20 cellular contexts compared by ENCODE assay signal in genomic region chr13:20624213-20624612, GRCh38. TPM values are rescaled to one million over a fixed set of nuclear protein-coding genes. Genes with fewer than 3 reads are reported as not detected.
DNase-seq lines count a peak whose midpoint lies in the region; ATAC-seq and TF ChIP-seq lines count a peak whose summit lies in the region.
"Had no signal": no experiment of that assay in that cellular context is flagged by ENCODE, and none has a peak within 500 bp of the region (broad histone marks: within the 10 kb centered on the region; RNA-seq: fewer than 3 reads in every experiment).

No MANE protein-coding gene starts in this region.

- H3K27ac ChIP-seq in brain microvascular endothelial cell (no peak overlapping the region), substantia nigra (ENCODE audit: low read depth, low read length, poor library complexity, severe bottlenecking) (no peak overlapping the region)
- H3K27ac ChIP-seq: GM23248 had no signal

- in situ Hi-C loops in brain microvascular endothelial cell (cut with HindIII; ENCODE audit: low pct_ligation_motif_present, low sequenced_read_pairs): no loop called here

- no peak overlapping the region for H3K4me3 ChIP-seq in AG10803 (ENCODE audit: low read length)
- no peak overlapping the region for H3K4me3 ChIP-seq in H7 (ENCODE audit: insufficient read depth, low read depth, low read length)
- no peak overlapping the region for H3K4me3 ChIP-seq in brain microvascular endothelial cell (ENCODE audit: low read depth, low read length)
- H3K4me3 ChIP-seq: GM12878, GM23248, HAP-1 had no signal

- H3K27me3 ChIP-seq in H7 (ENCODE audit: control insufficient read depth, insufficient read depth, low read length): no peaks in the 10 kb centered on the region
- no peaks in the 10 kb centered on the region for H3K27me3 ChIP-seq in brain microvascular endothelial cell (replicated peaks)
- H3K27me3 ChIP-seq: BE2C had no signal

- TF ChIP-seq CTCF in AG10803 (conservative IDR thresholded peaks at IDR 0.05; ENCODE audit: low read length) (0 out of 2 replicates have a peak, but pooled peaks have one; percentile 5), brain microvascular endothelial cell (IDR thresholded peaks at IDR 0.05; ENCODE audit: low read depth, low read length, missing control alignments) (peak; percentile 2)

- ATAC-seq in GM18868 (IDR thresholded peaks at IDR 0.05; ENCODE audit: unreplicated experiment): no peak
- no peak for ATAC-seq in GM21576 (IDR thresholded peaks at IDR 0.05; ENCODE audit: unreplicated experiment)
- ATAC-seq: GM12878 had no signal

- DNase-seq in AG10803 (ENCODE audit: low read depth): no peak
- peak; percentile 9 for DNase-seq in H7
- no peak for DNase-seq in brain microvascular endothelial cell
- DNase-seq in iPS DF 19.7 (ENCODE audit: low read depth, low spot score): peak; percentile 5
- no peak for DNase-seq in AG08395 (ENCODE audit: low spot score)
- DNase-seq in substantia nigra (lab: John Stamatoyannopoulos, UW): no peak
- DNase-seq: 8988T; BE2C; C1 segment of cervical spinal cord; CD4-positive, CD25-positive, alpha-beta regulatory T cell; CD8-positive, alpha-beta memory T cell; COR-L47; DMS79 treated with DMSO at 0.1 percent for 48 hours; GM23248; Karpas-422; KBM-7 had no signal

- H3K36me3 ChIP-seq in H7 (replicated peaks; ENCODE audit: control insufficient read depth, insufficient read depth, low read length) (no peaks in the 10 kb centered on the region), brain microvascular endothelial cell (replicated peaks) (no peaks in the 10 kb centered on the region)
- H3K36me3 ChIP-seq: BE2C, HAP-1 had no signal

RNA-seq across cellular contexts. Expression of gene IFT88, which starts 57.3 kb away (rescaled TPM):
- 2.3 and 3.4 TPM in 2 replicates for total RNA-seq in H7 (2014; rRNA removed; shearing (Covaris generic))

Comparison
In these comparisons a context has a peak if more than half of its experiments do, and no peak if none do; other contexts are left out.
1. DNase-seq: peak in H7 (single experiment) and iPS DF 19.7 (single experiment); none in AG10803 (single experiment), brain microvascular endothelial cell (single experiment), AG08395 (single experiment) and substantia nigra (0 of 49).